1 cellular context compared by ENCODE assay signal in the genomic region with DNA sequence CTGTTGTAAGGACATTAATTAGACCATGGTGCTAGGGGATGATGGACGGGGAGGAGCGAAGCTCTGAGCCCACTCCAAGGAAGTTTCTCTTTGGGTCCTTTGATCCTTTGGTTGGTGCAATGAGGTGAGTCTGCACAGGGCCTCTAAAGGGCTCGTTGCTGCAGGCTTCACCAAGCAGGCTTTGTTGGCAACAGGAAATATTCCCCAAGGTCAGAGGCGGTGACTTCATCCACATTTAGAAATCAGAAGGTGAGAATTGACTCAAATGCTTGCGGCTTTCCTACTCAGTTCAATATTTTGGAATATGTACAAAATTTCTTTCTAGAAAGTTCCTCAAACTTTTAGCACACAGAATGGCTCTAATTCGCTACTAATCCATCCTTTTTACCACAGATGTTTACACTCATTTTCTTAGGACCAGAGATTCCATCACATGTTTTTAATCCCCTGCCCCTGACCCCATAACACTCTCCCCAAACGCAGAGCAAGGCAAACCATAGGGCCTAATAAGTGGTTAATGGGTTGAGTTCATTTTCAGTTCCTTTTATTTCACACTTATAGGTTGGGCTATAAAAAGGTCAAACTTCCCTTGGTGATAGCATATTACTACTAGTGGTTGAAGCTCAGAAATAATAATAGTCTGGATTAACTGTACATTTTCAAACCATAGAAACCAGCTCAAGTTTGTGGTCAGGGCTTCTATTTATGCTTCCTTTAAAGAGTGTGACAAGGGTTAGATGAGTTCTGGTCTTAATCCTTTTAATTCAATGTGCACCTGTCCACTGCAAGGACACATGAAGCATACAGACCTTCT.
TF ChIP-seq lines count a peak whose summit lies in the region.

No MANE protein-coding gene starts in this region.

TF ChIP-seq in GM12878, 131 proteins besides CTCF, POLR2A, EP300 and RAD21 (continued from another document and continues in another):
- TF ChIP-seq ZBTB4 (CRISPR knock-in tag; IDR thresholded peaks at IDR 0.05) (no peak), MLLT1 (IDR thresholded peaks at IDR 0.05) (0 out of 2 replicates have a peak, but pooled peaks have one; percentile 38), JUND (IDR thresholded peaks at IDR 0.05; ENCODE audit: low read depth, low read length) (no peak), ZNF592 (IDR thresholded peaks at IDR 0.05) (no peak), HDAC6 (IDR thresholded peaks at IDR 0.05; ENCODE audit: unreplicated experiment) (no peak), ZNF217 (IDR thresholded peaks at IDR 0.05) (peak; percentile 55), YBX1 (IDR thresholded peaks at IDR 0.05) (no peak), SMC3 (IDR thresholded peaks at IDR 0.05; ENCODE audit: borderline replicate concordance, low read length) (no peak), ZNF622 (IDR thresholded peaks at IDR 0.05) (no peak), PAX5 (IDR thresholded peaks at IDR 0.05; ENCODE audit: borderline replicate concordance, low read depth, low read length) (peak; percentile 57; the same call in 1 of the 2 replicates), CUX1 (IDR thresholded peaks at IDR 0.05; ENCODE audit: insufficient replicate concordance, low read depth, low read length) (peak; percentile 60), POLR2AphosphoS2 (IDR thresholded peaks at IDR 0.05; ENCODE audit: low read depth, low read length) (no peak), IRF5 (IDR thresholded peaks at IDR 0.05; ENCODE audit: borderline replicate concordance) (no peak; the same call in 1 of the 2 replicates), E2F4 (IDR thresholded peaks at IDR 0.05; ENCODE audit: low read depth, low read length) (no peak), PAX8 (IDR thresholded peaks at IDR 0.05) (no peak), EZH2 (IDR thresholded peaks at IDR 0.05; ENCODE audit: borderline replicate concordance, control insufficient read depth, low read depth, low read length) (no peak), CHD2 (IDR thresholded peaks at IDR 0.05; ENCODE audit: borderline replicate concordance, low read depth, low read length) (no peak), SUPT20H (IDR thresholded peaks at IDR 0.05; ENCODE audit: borderline replicate concordance, control insufficient read depth, low read depth, low read length) (no peak), TARDBP (IDR thresholded peaks at IDR 0.05; ENCODE audit: borderline replicate concordance) (no peak), RUNX3 (IDR thresholded peaks at IDR 0.05; ENCODE audit: low read length) (peak; percentile 94), SIX5 (IDR thresholded peaks at IDR 0.05; ENCODE audit: low read depth, low read length, severe bottlenecking) (no peak), STAT3 (IDR thresholded peaks at IDR 0.05; ENCODE audit: low read depth, low read length) (no peak), CREM (IDR thresholded peaks at IDR 0.05; ENCODE audit: low read depth) (peak; percentile 59; the same call in 1 of the 2 replicates), MEF2B (IDR thresholded peaks at IDR 0.05; ENCODE audit: partially characterized antibody, poor library complexity, severe bottlenecking) (peak; percentile 88), ZBED1 (IDR thresholded peaks at IDR 0.05; ENCODE audit: borderline replicate concordance) (peak; percentile 79; the same call in 1 of the 2 replicates), RBBP5 (conservative IDR thresholded peaks at IDR 0.05) (no peak)
- TF ChIP-seq, protein P1, sequence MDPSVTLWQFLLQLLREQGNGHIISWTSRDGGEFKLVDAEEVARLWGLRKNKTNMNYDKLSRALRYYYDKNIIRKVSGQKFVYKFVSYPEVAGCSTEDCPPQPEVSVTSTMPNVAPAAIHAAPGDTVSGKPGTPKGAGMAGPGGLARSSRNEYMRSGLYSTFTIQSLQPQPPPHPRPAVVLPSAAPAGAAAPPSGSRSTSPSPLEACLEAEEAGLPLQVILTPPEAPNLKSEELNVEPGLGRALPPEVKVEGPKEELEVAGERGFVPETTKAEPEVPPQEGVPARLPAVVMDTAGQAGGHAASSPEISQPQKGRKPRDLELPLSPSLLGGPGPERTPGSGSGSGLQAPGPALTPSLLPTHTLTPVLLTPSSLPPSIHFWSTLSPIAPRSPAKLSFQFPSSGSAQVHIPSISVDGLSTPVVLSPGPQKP (IDR thresholded peaks at IDR 0.05; ENCODE audit: low read depth, low read length), result no peak
- TF ChIP-seq, protein P2, sequence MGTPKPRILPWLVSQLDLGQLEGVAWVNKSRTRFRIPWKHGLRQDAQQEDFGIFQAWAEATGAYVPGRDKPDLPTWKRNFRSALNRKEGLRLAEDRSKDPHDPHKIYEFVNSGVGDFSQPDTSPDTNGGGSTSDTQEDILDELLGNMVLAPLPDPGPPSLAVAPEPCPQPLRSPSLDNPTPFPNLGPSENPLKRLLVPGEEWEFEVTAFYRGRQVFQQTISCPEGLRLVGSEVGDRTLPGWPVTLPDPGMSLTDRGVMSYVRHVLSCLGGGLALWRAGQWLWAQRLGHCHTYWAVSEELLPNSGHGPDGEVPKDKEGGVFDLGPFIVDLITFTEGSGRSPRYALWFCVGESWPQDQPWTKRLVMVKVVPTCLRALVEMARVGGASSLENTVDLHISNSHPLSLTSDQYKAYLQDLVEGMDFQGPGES (IDR thresholded peaks at IDR 0.05), result no peak
- TF ChIP-seq, protein P3, sequence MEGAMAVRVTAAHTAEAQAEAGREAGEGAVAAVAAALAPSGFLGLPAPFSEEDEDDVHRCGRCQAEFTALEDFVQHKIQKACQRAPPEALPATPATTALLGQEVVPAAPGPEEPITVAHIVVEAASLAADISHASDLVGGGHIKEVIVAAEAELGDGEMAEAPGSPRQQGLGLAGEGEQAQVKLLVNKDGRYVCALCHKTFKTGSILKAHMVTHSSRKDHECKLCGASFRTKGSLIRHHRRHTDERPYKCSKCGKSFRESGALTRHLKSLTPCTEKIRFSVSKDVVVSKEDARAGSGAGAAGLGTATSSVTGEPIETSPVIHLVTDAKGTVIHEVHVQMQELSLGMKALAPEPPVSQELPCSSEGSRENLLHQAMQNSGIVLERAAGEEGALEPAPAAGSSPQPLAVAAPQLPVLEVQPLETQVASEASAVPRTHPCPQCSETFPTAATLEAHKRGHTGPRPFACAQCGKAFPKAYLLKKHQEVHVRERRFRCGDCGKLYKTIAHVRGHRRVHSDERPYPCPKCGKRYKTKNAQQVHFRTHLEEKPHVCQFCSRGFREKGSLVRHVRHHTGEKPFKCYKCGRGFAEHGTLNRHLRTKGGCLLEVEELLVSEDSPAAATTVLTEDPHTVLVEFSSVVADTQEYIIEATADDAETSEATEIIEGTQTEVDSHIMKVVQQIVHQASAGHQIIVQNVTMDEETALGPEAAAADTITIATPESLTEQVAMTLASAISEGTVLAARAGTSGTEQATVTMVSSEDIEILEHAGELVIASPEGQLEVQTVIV (IDR thresholded peaks at IDR 0.05; ENCODE audit: borderline replicate concordance, partially characterized antibody), result no peak
